In genomic region chr9:35732185-35733108, GRCh38 we compare ENCODE assay signal across 8 cellular contexts. TPM values are rescaled to one million over a fixed set of nuclear protein-coding genes. Genes with fewer than 3 reads are reported as not detected.
A peak's percentile ranks its signal among the peaks of the same experiment; 100 is the strongest.
DNase-seq lines count a peak whose midpoint lies in the region; ATAC-seq and TF ChIP-seq lines count a peak whose summit lies in the region.

Gene CREB3, plus strand, starts transcription at chr9:35732666. Its CDS starts 107 bp downstream, at chr9:35732773.
Gene TLN1, minus strand, starts transcription at chr9:35732195. Its CDS starts 6,501 bp downstream, at chr9:35725694.

- 1% methylated on average over 25 of the region's 60 CpGs for WGBS in mammary epithelial cell (ENCODE audit: low coverage, missing lambda C conversion rate)
- under 1% methylated on average over 58 of the region's 60 CpGs for WGBS in smooth muscle cell (ENCODE audit: low lambda C conversion rate)

- H3K27ac ChIP-seq in WERI-Rb-1 (peak within 1 kb of the TSS; percentile 83), mammary epithelial cell (ENCODE audit: insufficient read depth, low read depth, low read length) (peak within 1 kb of the TSS; percentile 74), iPS-20b (ENCODE audit: low read length) (peak within 1 kb of the TSS; percentile 9), smooth muscle cell (ENCODE audit: low read depth) (peak within 1 kb of the TSS; percentile 94)

- H3K36me3 ChIP-seq in WERI-Rb-1 (peaks cover 39% of the 10 kb centered on the region), mammary epithelial cell (ENCODE audit: insufficient read depth, low read length) (peaks cover 22% of the 10 kb centered on the region), iPS-20b (ENCODE audit: insufficient read depth, low read depth, low read length) (peaks cover 34% of the 10 kb centered on the region), smooth muscle cell (ENCODE audit: low read depth) (no peaks in the 10 kb centered on the region)

- in situ Hi-C loops in mammary epithelial cell (cut with MboI; ENCODE audit: low sequenced_read_pairs in 2 of 2), result no loop called here

- H3K4me1 ChIP-seq in mammary epithelial cell (ENCODE audit: insufficient read depth, low read length) (peaks cover 50% of the 10 kb centered on the region), iPS-20b (ENCODE audit: insufficient read depth, low read length) (peaks cover 36% of the 10 kb centered on the region), smooth muscle cell (ENCODE audit: low read depth) (peaks cover 42% of the 10 kb centered on the region)

- H3K9me3 ChIP-seq in WERI-Rb-1 (ENCODE audit: severe bottlenecking) (no peaks in the 10 kb centered on the region), mammary epithelial cell (replicated peaks; ENCODE audit: insufficient read depth, low read length) (no peaks in the 10 kb centered on the region), iPS-20b (ENCODE audit: insufficient read depth, low read depth, low read length) (no peaks in the 10 kb centered on the region), smooth muscle cell (replicated peaks; ENCODE audit: low read depth) (no peaks in the 10 kb centered on the region)

- peak within 1 kb of the TSS; percentile 85 for H2AFZ ChIP-seq in mammary epithelial cell (ENCODE audit: low read depth, low read length)
- no peak within 1 kb of the TSS for H2AFZ ChIP-seq in smooth muscle cell (ENCODE audit: low read depth)

- peak within 1 kb of the TSS; percentile 86 for H3K9ac ChIP-seq in mammary epithelial cell (ENCODE audit: insufficient read depth, low read length)
- H3K9ac ChIP-seq in iPS-20b (ENCODE audit: low read depth, low read length), result peak within 1 kb of the TSS; percentile 81
- peak within 1 kb of the TSS; percentile 92 for H3K9ac ChIP-seq in smooth muscle cell (ENCODE audit: low read depth)

- peaks cover 27% of the 10 kb centered on the region for H3F3A ChIP-seq in smooth muscle cell (ENCODE audit: low read depth)

- ATAC-seq in GM18907 (IDR thresholded peaks at IDR 0.05; ENCODE audit: unreplicated experiment) (peak; percentile 81), HG03159 (IDR thresholded peaks at IDR 0.05; ENCODE audit: unreplicated experiment) (peak; percentile 75)

- DNase-seq in AG08395 (ENCODE audit: low spot score) (peak; percentile 97), NCI-H2227 (lab: John Stamatoyannopoulos, UW; ENCODE audit: unreplicated experiment) (peak; percentile 99), WERI-Rb-1 (peak; percentile 98), mammary epithelial cell (peak; percentile 99), smooth muscle cell (lab: John Stamatoyannopoulos, UW; ENCODE audit: unreplicated experiment) (peak; percentile 95)

- intact Hi-C loops in mammary epithelial cell (cut with micrococcal nuclease), result loop anchor here (1.0 to 5.0 kb wide), 7 partner anchors 17 to 250 kb away; partner anchors contain the start of genes GBA2, HRCT1, RGP1 and SPAAR

- peaks cover 70% of the 10 kb centered on the region for H3K79me2 ChIP-seq in mammary epithelial cell (ENCODE audit: insufficient read depth, low read length)
- H3K79me2 ChIP-seq in smooth muscle cell (ENCODE audit: low read depth), result peaks cover 67% of the 10 kb centered on the region

- dilution Hi-C loops in mammary epithelial cell (cut with HindIII; ENCODE audit: low sequenced_read_pairs), result no loop called here

- peak within 1 kb of the TSS; percentile 87 for H3K4me2 ChIP-seq in mammary epithelial cell (ENCODE audit: insufficient read depth, low read depth, low read length)
- peak within 1 kb of the TSS; percentile 92 for H3K4me2 ChIP-seq in smooth muscle cell

- H4K20me1 ChIP-seq in mammary epithelial cell (ENCODE audit: insufficient read depth, low read length), result no peaks in the 10 kb centered on the region
- H4K20me1 ChIP-seq in smooth muscle cell (ENCODE audit: low read depth), result peaks cover 47% of the 10 kb centered on the region

- H3K4me3 ChIP-seq in WERI-Rb-1 (ENCODE audit: low read depth, low read length), result peak within 1 kb of the TSS; percentile 57
- peak within 1 kb of the TSS; percentile 72 to 88 (median 80) for H3K4me3 ChIP-seq in mammary epithelial cell (replicated peaks in 1 of 3; ENCODE audit: insufficient read depth in 1 of 3, low read depth in 2 of 3, low read length in 3 of 3)
- peak within 1 kb of the TSS; percentile 89 for H3K4me3 ChIP-seq in iPS-20b (ENCODE audit: low read length)
- H3K4me3 ChIP-seq in smooth muscle cell, result peak within 1 kb of the TSS; percentile 83

- H3K27me3 ChIP-seq in WERI-Rb-1 (ENCODE audit: insufficient read depth, low read depth, severe bottlenecking), result no peaks in the 10 kb centered on the region
- H3K27me3 ChIP-seq in mammary epithelial cell (ENCODE audit: insufficient read depth, low read length), result no peaks in the 10 kb centered on the region
- no peaks in the 10 kb centered on the region for H3K27me3 ChIP-seq in iPS-20b (ENCODE audit: insufficient read depth, low read length)
- no peaks in the 10 kb centered on the region for H3K27me3 ChIP-seq in smooth muscle cell (ENCODE audit: low read depth)

- BruUV-seq in mammary epithelial cell (replicated peaks; lab: Mats Ljungman, UMichigan), result TSS peak; percentile 55

- TF ChIP-seq CTCF in WERI-Rb-1 (IDR thresholded peaks at IDR 0.05; ENCODE audit: low read depth, low read length), result peak; percentile 30; the same call in 1 of the 2 replicates
- no peak for TF ChIP-seq CTCF in mammary epithelial cell (conservative IDR thresholded peaks at IDR 0.05 in 1 of 2, IDR thresholded peaks at IDR 0.05 in 1 of 2; ENCODE audit: extremely low read depth in 1 of 2, insufficient read depth in 1 of 2, low read depth in 1 of 2, low read length in 2 of 2)
- TF ChIP-seq CTCF in smooth muscle cell (IDR thresholded peaks at IDR 0.05; ENCODE audit: borderline replicate concordance, insufficient read depth, poor library complexity, severe bottlenecking), result no peak

- CTCF ChIA-PET in mammary epithelial cell (lab: Charles Lee; ENCODE audit: low non-redundant PET), result interaction anchor here (0.6 to 1.6 kb wide), 2 partner anchors 34 to 36 kb away, joined by 4 to 10 read pairs; no protein-coding TSS in a partner anchor

RNA-seq across cellular contexts. Expression of gene CREB3, which starts in this region (rescaled TPM):
- total RNA-seq in mammary epithelial cell (10 to 100 TPM; 45.4 to 60.8 TPM), smooth muscle cell (66.9 and 73.5 TPM in 2 replicates)
- polyA plus RNA-seq in mammary epithelial cell (38.3 TPM), smooth muscle cell (81.0 and 99.2 TPM in 2 replicates)
- 34.8 TPM for polyA minus RNA-seq in mammary epithelial cell

RNA-seq across cellular contexts. Expression of gene TLN1, which starts in this region (rescaled TPM):
- total RNA-seq in mammary epithelial cell (100 to 1,000 TPM; 202 to 213 TPM), smooth muscle cell (130 and 150 TPM in 2 replicates)
- polyA plus RNA-seq in mammary epithelial cell (128 TPM), smooth muscle cell (112 and 145 TPM in 2 replicates)
- polyA minus RNA-seq in mammary epithelial cell, result 264 TPM

Comparison
In these comparisons a context has a peak if more than half of its experiments do, and no peak if none do; other contexts are left out.
1. Peak in every context shown above with its lines: DNase-seq, ATAC-seq, H3K4me3 ChIP-seq and H3K27ac ChIP-seq.
2. H3K27ac ChIP-seq: peak in every context shown above with its lines; median percentile 94 in smooth muscle cell; 83 in WERI-Rb-1; 74 in mammary epithelial cell; 9 in iPS-20b.